2 cellular contexts compared by ENCODE assay signal in genomic region chr14:100413699-100414098, GRCh38.
A peak's percentile ranks its signal among the peaks of the same experiment; 100 is the strongest.
TF ChIP-seq lines count a peak whose summit lies in the region.

No MANE protein-coding gene starts in this region.

TF ChIP-seq in A549, 52 proteins besides CTCF, POLR2A, EP300 and RAD21 (continued from another document):
- 0 out of 2 replicates have a peak, but pooled peaks have one; percentile 15 for TF ChIP-seq ZNF302 (CRISPR knock-in tag; IDR thresholded peaks at IDR 0.05)
- no peak for TF ChIP-seq NR3C1 (IDR thresholded peaks at IDR 0.05)
- TF ChIP-seq PBX3 (IDR thresholded peaks at IDR 0.05) = no peak
- no peak for TF ChIP-seq CHD2 (IDR thresholded peaks at IDR 0.05; ENCODE audit: low read length, partially characterized antibody)
- no peak for TF ChIP-seq CBX2 (IDR thresholded peaks at IDR 0.05; ENCODE audit: borderline replicate concordance, low read depth)
TF ChIP-seq in A549: peak in this region for 1.

TF ChIP-seq in K562, 482 proteins besides CTCF, POLR2A, EP300 and RAD21 (continued from another document):
- TF ChIP-seq ATF2 (CRISPR knock-in tag; IDR thresholded peaks at IDR 0.05) (no peak), ZNF146 (CRISPR knock-in tag; IDR thresholded peaks at IDR 0.05; ENCODE audit: unreplicated experiment) (peak; percentile 63), ZFP91 (CRISPR knock-in tag; IDR thresholded peaks at IDR 0.05) (no peak), PHB (CRISPR knock-in tag; IDR thresholded peaks at IDR 0.05) (no peak), RFX5 (IDR thresholded peaks at IDR 0.05; ENCODE audit: low read depth, low read length) (no peak), SNIP1 (IDR thresholded peaks at IDR 0.05; ENCODE audit: low read depth) (no peak), NFATC3 (IDR thresholded peaks at IDR 0.05) (no peak), NCOA6 (IDR thresholded peaks at IDR 0.05) (no peak), ZNF165 (CRISPR knock-in tag; IDR thresholded peaks at IDR 0.05; ENCODE audit: borderline replicate concordance) (no peak), SMAD1 (IDR thresholded peaks at IDR 0.05; ENCODE audit: low read depth, low read length, partially characterized antibody) (no peak)
